Comparison of ENCODE assay signal across 8 cellular contexts in genomic region chr5:54867310-54867944, GRCh38.
DNase-seq lines count a peak whose midpoint lies in the region; ATAC-seq and TF ChIP-seq lines count a peak whose summit lies in the region.

No MANE protein-coding gene starts in this region.

- H3K79me2 ChIP-seq in mammary epithelial cell (ENCODE audit: insufficient read depth, low read length) = no peaks in the 10 kb centered on the region

- no peaks in the 10 kb centered on the region for H3K4me1 ChIP-seq in mammary epithelial cell (ENCODE audit: insufficient read depth, low read length)
- H3K4me1 ChIP-seq in upper lobe of right lung = peaks cover 3% of the 10 kb centered on the region

- no peaks in the 10 kb centered on the region for H4K20me1 ChIP-seq in mammary epithelial cell (ENCODE audit: insufficient read depth, low read length)

- H2AFZ ChIP-seq in mammary epithelial cell (ENCODE audit: low read depth, low read length) = peak overlapping the region; percentile 57

- H3K9ac ChIP-seq in mammary epithelial cell (ENCODE audit: insufficient read depth, low read length) = no peak overlapping the region

- ATAC-seq in left lobe of liver (peak; percentile 84), upper lobe of right lung (peak; percentile 64), GM21619 (IDR thresholded peaks at IDR 0.05; ENCODE audit: unreplicated experiment) (no peak)

- dilution Hi-C loops in mammary epithelial cell (cut with HindIII; ENCODE audit: low sequenced_read_pairs) = no loop called here

- DNase-seq in AG10803 (ENCODE audit: low read depth) (peak; percentile 76), NCI-H774 (lab: John Stamatoyannopoulos, UW) (peak; percentile 18), mammary epithelial cell (peak; percentile 16), left lobe of liver (ENCODE audit: low spot score) (no peak), upper lobe of right lung (no peak)
- no peak for DNase-seq in activated CD4-positive, alpha-beta T cell treated with anti-CD3 and anti-CD28 coated beads, Interleukin-2, amount 50 U/mL, for 48 hours

- BruUV-seq in mammary epithelial cell (replicated peaks; lab: Mats Ljungman, UMichigan) = no TSS peak

- H3K4me2 ChIP-seq in mammary epithelial cell (ENCODE audit: insufficient read depth, low read depth, low read length) = no peak overlapping the region

- in situ Hi-C loops in mammary epithelial cell (cut with MboI; ENCODE audit: low sequenced_read_pairs in 2 of 2) = loop anchor here (25.0 kb wide), 1 partner anchor 605 kb away; no protein-coding TSS in a partner anchor

- TF ChIP-seq CTCF in AG10803 (conservative IDR thresholded peaks at IDR 0.05; ENCODE audit: low read length) (peak; percentile 63), GM12875 (IDR thresholded peaks at IDR 0.05; ENCODE audit: borderline replicate concordance, insufficient read depth, low read depth, low read length) (peak; percentile 24; the same call in 1 of the 2 replicates), mammary epithelial cell (conservative IDR thresholded peaks at IDR 0.05 in 1 of 2, IDR thresholded peaks at IDR 0.05 in 1 of 2; ENCODE audit: extremely low read depth in 1 of 2, insufficient read depth in 1 of 2, low read depth in 1 of 2, low read length in 2 of 2) (peak; percentile 50 to 60), upper lobe of right lung (IDR thresholded peaks at IDR 0.05) (peak; percentile 68)

- H3K9me3 ChIP-seq in mammary epithelial cell (replicated peaks; ENCODE audit: insufficient read depth, low read length) (no peaks in the 10 kb centered on the region), upper lobe of right lung (no peaks in the 10 kb centered on the region)

- H3K27me3 ChIP-seq in mammary epithelial cell (ENCODE audit: insufficient read depth, low read length) = peaks cover 3% of the 10 kb centered on the region
- no peaks in the 10 kb centered on the region for H3K27me3 ChIP-seq in upper lobe of right lung

- H3K36me3 ChIP-seq in mammary epithelial cell (ENCODE audit: insufficient read depth, low read length) (no peaks in the 10 kb centered on the region), upper lobe of right lung (no peaks in the 10 kb centered on the region)

- CTCF ChIA-PET in mammary epithelial cell (lab: Charles Lee; ENCODE audit: low non-redundant PET) = interaction anchor here (0.6 to 1.6 kb wide), 10 partner anchors 12 to 624 kb away, joined by 3 to 22 read pairs (median 4); partner anchors contain the start of genes GPX8 and SNX18

- intact Hi-C loops in mammary epithelial cell (cut with micrococcal nuclease) = loop anchor here (1.0 to 10.0 kb wide), 4 partner anchors 23 to 623 kb away; partner anchors contain the start of gene SNX18
- intact Hi-C loops in upper lobe of right lung (cut with DNase I) = no loop called here

- H3K27ac ChIP-seq in mammary epithelial cell (ENCODE audit: insufficient read depth, low read depth, low read length) = no peak overlapping the region
- no peak overlapping the region for H3K27ac ChIP-seq in upper lobe of right lung

- 19% methylated on average over 7 of the region's 7 CpGs for WGBS in mammary epithelial cell (ENCODE audit: low coverage, missing lambda C conversion rate)

- no peak overlapping the region for H3K4me3 ChIP-seq in AG10803 (ENCODE audit: low read length)
- H3K4me3 ChIP-seq in GM12875 (ENCODE audit: low read depth, low read length) = no peak overlapping the region
- no peak overlapping the region for H3K4me3 ChIP-seq in mammary epithelial cell (replicated peaks in 1 of 3; ENCODE audit: insufficient read depth in 1 of 3, low read depth in 2 of 3, low read length in 3 of 3)
- no peak overlapping the region for H3K4me3 ChIP-seq in upper lobe of right lung

Comparison
In these comparisons a context has a peak if more than half of its experiments do, and no peak if none do; other contexts are left out.
1. DNase-seq: peak in AG10803 (single experiment), NCI-H774 (single experiment) and mammary epithelial cell (single experiment); none in left lobe of liver (single experiment), upper lobe of right lung (single experiment) and activated CD4-positive, alpha-beta T cell treated with anti-CD3 and anti-CD28 coated beads, Interleukin-2, amount 50 U/mL, for 48 hours (0 of 2).
2. Peak in every context shown above with its lines, with median percentiles within 50 percentile points of each other: CTCF ChIP-seq.